Comparison of ENCODE assay signal across 8 cellular contexts in the genomic region with DNA sequence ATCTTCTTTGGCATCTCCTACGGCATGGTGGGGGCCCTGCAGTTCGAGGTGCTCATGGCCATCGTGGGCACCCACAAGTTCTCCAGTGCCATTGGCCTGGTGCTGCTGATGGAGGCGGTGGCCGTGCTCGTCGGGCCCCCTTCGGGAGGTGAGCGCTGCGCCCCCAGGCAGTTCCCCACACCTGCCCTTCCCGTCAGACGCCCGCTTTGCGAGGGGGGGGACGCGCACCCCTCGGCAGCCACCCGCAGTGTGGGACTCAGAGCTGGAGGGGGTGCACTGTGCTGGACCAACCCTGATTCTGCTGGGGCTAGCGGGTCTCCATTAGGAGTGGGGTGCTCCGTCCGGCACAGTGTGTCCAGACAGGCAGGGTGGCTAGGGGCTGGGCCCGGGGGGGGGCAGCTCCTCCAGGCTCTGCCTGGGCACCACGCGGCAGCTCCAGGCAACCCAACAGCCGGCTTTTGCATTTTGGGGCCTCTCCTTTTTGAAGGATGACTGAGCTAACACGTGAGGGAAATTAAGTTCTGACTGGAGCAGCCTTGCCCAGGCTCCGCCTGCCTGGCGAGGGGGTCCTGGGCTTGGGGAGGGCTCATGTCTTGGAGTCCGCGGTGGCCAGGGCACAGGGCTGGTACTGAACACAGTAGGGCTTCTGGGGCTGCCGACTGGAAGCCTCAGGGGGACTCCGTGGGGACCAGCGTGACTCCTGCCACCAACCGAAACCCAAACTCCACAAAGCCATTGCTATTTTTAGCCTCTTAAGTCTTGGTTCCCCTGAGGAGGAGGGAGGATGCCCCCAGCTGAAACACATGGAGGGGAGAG. TPM values are rescaled to one million over a fixed set of nuclear protein-coding genes. Genes with fewer than 3 reads are reported as not detected.
DNase-seq lines count a peak whose midpoint lies in the region; ATAC-seq and TF ChIP-seq lines count a peak whose summit lies in the region.

No MANE protein-coding gene starts in this region.

- no peak overlapping the region for H3K4ac ChIP-seq in neuronal stem cell (ENCODE audit: low read length)

- H2BK120ac ChIP-seq in neuronal stem cell (ENCODE audit: low read depth, low read length): no peak overlapping the region

- TF ChIP-seq CTCF in AG04449 (IDR thresholded peaks at IDR 0.05; ENCODE audit: insufficient read depth, low read length, missing control alignments): no peak
- TF ChIP-seq CTCF in coronary artery (IDR thresholded peaks at IDR 0.05): no peak

- H3K18ac ChIP-seq in neuronal stem cell (ENCODE audit: low read length): peak overlapping the region; percentile 57

- H3K14ac ChIP-seq in neuronal stem cell (ENCODE audit: low read length): no peak overlapping the region

- H2BK12ac ChIP-seq in neuronal stem cell (ENCODE audit: low read length): no peak overlapping the region

- H3K9me3 ChIP-seq in neuronal stem cell (replicated peaks in 1 of 2; ENCODE audit: control insufficient read depth in 2 of 2, insufficient read depth in 1 of 2, low read depth in 1 of 2, low read length in 2 of 2): no peaks in the 10 kb centered on the region

- no peak overlapping the region for H4K91ac ChIP-seq in neuronal stem cell (ENCODE audit: low read depth, low read length, poor library complexity)

- no peak for ATAC-seq in HG03025 (IDR thresholded peaks at IDR 0.05; ENCODE audit: low FRiP score, unreplicated experiment)

- H2AK5ac ChIP-seq in neuronal stem cell (ENCODE audit: low read depth, low read length): peak overlapping the region; percentile 46

- H3K79me1 ChIP-seq in neuronal stem cell (ENCODE audit: low read depth, low read length): peaks cover 9% of the 10 kb centered on the region

- H2BK15ac ChIP-seq in neuronal stem cell (ENCODE audit: low read length): no peak overlapping the region

- H2AFZ ChIP-seq in neuronal stem cell (ENCODE audit: low read length): no peak overlapping the region

- H2BK5ac ChIP-seq in neuronal stem cell (ENCODE audit: low read length): peak overlapping the region; percentile 75

- peak overlapping the region; percentile 98 for H3K23ac ChIP-seq in neuronal stem cell (ENCODE audit: low read depth, low read length, poor library complexity)

- no CpG with 5 or more reads among the region's 34 CpGs for WGBS in neuronal stem cell (ENCODE audit: extremely low coverage in 2 of 2, insufficient read length in 2 of 2, insufficient replicate concordance in 1 of 2), 2 donors

- peaks cover 3 to 7% of the 10 kb centered on the region in 2 donors for H3K4me1 ChIP-seq in neuronal stem cell (ENCODE audit: control insufficient read depth in 2 of 2, insufficient read depth in 1 of 2, low read depth in 1 of 2, low read length in 2 of 2)

- H3K27ac ChIP-seq in coronary artery: peak overlapping the region; percentile 41 to 86
- no peak overlapping the region for H3K27ac ChIP-seq in neuronal stem cell (replicated peaks; ENCODE audit: low read length)

- CTCF ChIA-PET in AG04449 (lab: Yijun Ruan, JAX): interaction anchor here (0.9 to 10.9 kb wide), 4 partner anchors 18 to 207 kb away, joined by 3 to 95 read pairs (median 4); partner anchors contain the start of gene RAC3

- H3K27me3 ChIP-seq in neuronal stem cell (ENCODE audit: control insufficient read depth in 3 of 3, insufficient read depth in 3 of 3, low read depth in 1 of 3, low read length in 3 of 3): no peaks in the 10 kb centered on the region

- peaks cover 18 to 47% of the 10 kb centered on the region in 2 donors for H3K36me3 ChIP-seq in neuronal stem cell (replicated peaks in 1 of 2; ENCODE audit: control insufficient read depth in 2 of 2, insufficient read depth in 2 of 2, low read length in 2 of 2)

- POLR2A ChIA-PET in AG04449 (lab: Yijun Ruan, JAX): interaction anchor here (1.0 to 3.2 kb wide), 3 partner anchors 8 to 33 kb away, joined by 5 to 40 read pairs (median 6); partner anchors contain the start of gene SLC16A3

- peak overlapping the region; percentile 4 for H3K9ac ChIP-seq in neuronal stem cell (ENCODE audit: low read depth, low read length, poor library complexity)

- H3K4me3 ChIP-seq in AG04449 (ENCODE audit: low read depth, low read length) (peak overlapping the region; percentile 12), coronary artery (peak overlapping the region; percentile 38), neuronal stem cell (ENCODE audit: low read length in 2 of 2) (no peak overlapping the region)

- H3K4me2 ChIP-seq in neuronal stem cell (ENCODE audit: insufficient read depth, low read length, poor library complexity, severe bottlenecking): no peak overlapping the region

- no peak for DNase-seq in AG04449 (ENCODE audit: low read depth, low spot score)
- DNase-seq in Kasumi-1 (lab: John Stamatoyannopoulos, UW): peak; percentile 72 to 77
- DNase-seq in coronary artery (ENCODE audit: low spot score): peak; percentile 74
- DNase-seq in neuronal stem cell (ENCODE audit: low spot score): no peak
- DNase-seq in NCI-H510A treated with DMSO at 0.1 percent for 48 hours (lab: John Stamatoyannopoulos, UW): no peak
- no peak for DNase-seq in NCI-H524 (lab: John Stamatoyannopoulos, UW)
- no peak for DNase-seq in NK-92 (lab: John Stamatoyannopoulos, UW; ENCODE audit: unreplicated experiment)

- H4K8ac ChIP-seq in neuronal stem cell (ENCODE audit: low read depth, low read length): peak overlapping the region; percentile 65

RNA-seq across cellular contexts. Expression of gene SLC16A3, which starts 9.1 kb away (rescaled TPM):
- polyA plus RNA-seq in neuronal stem cell (2013, experiment 1 of 2): 3.5 TPM
- polyA plus RNA-seq in neuronal stem cell (2013, experiment 2 of 2): 3.2 TPM

RNA-seq across cellular contexts. Expression of gene CCDC57, which starts 25.3 kb away (rescaled TPM):
- polyA plus RNA-seq in neuronal stem cell (2013, experiment 1 of 2): 26.0 TPM
- polyA plus RNA-seq in neuronal stem cell (2013, experiment 2 of 2): 24.0 TPM

RNA-seq across cellular contexts. Expression of gene CSNK1D, which starts 35.5 kb away (rescaled TPM):
- polyA plus RNA-seq in neuronal stem cell (2013, experiment 1 of 2): 70.3 TPM
- 72.1 TPM for polyA plus RNA-seq in neuronal stem cell (2013, experiment 2 of 2)

Comparison
In these comparisons a context has a peak if more than half of its experiments do, and no peak if none do; other contexts are left out.
1. DNase-seq: peak in Kasumi-1 (2 of 2) and coronary artery (single experiment); none in AG04449 (single experiment), neuronal stem cell (single experiment), NCI-H510A treated with DMSO at 0.1 percent for 48 hours (single experiment), NCI-H524 (0 of 2) and NK-92 (single experiment).
2. H3K4me3 ChIP-seq: peak in AG04449 (single experiment) and coronary artery (single experiment); none in neuronal stem cell (0 of 2).